In the genomic region with DNA sequence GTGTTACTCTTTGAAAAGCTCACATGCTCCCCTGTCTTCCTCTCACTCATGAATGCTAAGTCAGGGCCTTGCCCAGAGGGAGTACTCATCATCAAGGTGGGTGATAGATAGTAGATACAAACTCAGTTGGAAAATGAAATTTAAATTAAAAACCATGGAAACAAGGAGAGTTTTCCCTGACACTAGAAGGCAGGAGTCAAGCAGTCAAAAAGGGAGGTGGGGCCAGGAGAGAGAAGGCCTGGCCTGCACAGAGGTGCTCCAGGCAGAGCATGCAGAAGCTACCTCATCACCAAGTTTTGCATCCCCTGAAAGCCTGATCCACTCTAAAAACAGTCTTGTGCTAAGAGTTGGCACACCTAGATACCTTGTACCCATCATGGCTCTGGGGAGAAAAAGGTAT, we compare ENCODE assay signal across 2 cellular contexts.
TF ChIP-seq lines count a peak whose summit lies in the region.

No MANE protein-coding gene starts in this region.

TF ChIP-seq in SK-N-SH, 30 proteins besides CTCF, POLR2A, EP300 and RAD21 (continued from another document):
- TF ChIP-seq, protein P1, sequence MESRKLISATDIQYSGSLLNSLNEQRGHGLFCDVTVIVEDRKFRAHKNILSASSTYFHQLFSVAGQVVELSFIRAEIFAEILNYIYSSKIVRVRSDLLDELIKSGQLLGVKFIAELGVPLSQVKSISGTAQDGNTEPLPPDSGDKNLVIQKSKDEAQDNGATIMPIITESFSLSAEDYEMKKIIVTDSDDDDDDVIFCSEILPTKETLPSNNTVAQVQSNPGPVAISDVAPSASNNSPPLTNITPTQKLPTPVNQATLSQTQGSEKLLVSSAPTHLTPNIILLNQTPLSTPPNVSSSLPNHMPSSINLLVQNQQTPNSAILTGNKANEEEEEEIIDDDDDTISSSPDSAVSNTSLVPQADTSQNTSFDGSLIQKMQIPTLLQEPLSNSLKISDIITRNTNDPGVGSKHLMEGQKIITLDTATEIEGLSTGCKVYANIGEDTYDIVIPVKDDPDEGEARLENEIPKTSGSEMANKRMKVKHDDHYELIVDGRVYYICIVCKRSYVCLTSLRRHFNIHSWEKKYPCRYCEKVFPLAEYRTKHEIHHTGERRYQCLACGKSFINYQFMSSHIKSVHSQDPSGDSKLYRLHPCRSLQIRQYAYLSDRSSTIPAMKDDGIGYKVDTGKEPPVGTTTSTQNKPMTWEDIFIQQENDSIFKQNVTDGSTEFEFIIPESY (IDR thresholded peaks at IDR 0.05; ENCODE audit: borderline replicate concordance, low read depth), result no peak
- TF ChIP-seq SMC3 (IDR thresholded peaks at IDR 0.05; ENCODE audit: low read depth, low read length) (no peak), JUND (IDR thresholded peaks at IDR 0.05) (no peak), YY1 (IDR thresholded peaks at IDR 0.05; ENCODE audit: low read depth) (no peak), FOSL2 (IDR thresholded peaks at IDR 0.05; ENCODE audit: borderline replicate concordance, low read depth) (no peak), POLR2AphosphoS5 (IDR thresholded peaks at IDR 0.05; ENCODE audit: low read depth, low read length) (no peak)
- TF ChIP-seq, protein P2, sequence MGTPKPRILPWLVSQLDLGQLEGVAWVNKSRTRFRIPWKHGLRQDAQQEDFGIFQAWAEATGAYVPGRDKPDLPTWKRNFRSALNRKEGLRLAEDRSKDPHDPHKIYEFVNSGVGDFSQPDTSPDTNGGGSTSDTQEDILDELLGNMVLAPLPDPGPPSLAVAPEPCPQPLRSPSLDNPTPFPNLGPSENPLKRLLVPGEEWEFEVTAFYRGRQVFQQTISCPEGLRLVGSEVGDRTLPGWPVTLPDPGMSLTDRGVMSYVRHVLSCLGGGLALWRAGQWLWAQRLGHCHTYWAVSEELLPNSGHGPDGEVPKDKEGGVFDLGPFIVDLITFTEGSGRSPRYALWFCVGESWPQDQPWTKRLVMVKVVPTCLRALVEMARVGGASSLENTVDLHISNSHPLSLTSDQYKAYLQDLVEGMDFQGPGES (IDR thresholded peaks at IDR 0.05; ENCODE audit: low read depth, low read length), result no peak

TF ChIP-seq in SK-N-SH treated with all-trans-retinoic acid at 6 μM for 48 hours, 23 proteins besides CTCF, POLR2A, EP300 and RAD21 (continued from another document):
- TF ChIP-seq, protein P3, sequence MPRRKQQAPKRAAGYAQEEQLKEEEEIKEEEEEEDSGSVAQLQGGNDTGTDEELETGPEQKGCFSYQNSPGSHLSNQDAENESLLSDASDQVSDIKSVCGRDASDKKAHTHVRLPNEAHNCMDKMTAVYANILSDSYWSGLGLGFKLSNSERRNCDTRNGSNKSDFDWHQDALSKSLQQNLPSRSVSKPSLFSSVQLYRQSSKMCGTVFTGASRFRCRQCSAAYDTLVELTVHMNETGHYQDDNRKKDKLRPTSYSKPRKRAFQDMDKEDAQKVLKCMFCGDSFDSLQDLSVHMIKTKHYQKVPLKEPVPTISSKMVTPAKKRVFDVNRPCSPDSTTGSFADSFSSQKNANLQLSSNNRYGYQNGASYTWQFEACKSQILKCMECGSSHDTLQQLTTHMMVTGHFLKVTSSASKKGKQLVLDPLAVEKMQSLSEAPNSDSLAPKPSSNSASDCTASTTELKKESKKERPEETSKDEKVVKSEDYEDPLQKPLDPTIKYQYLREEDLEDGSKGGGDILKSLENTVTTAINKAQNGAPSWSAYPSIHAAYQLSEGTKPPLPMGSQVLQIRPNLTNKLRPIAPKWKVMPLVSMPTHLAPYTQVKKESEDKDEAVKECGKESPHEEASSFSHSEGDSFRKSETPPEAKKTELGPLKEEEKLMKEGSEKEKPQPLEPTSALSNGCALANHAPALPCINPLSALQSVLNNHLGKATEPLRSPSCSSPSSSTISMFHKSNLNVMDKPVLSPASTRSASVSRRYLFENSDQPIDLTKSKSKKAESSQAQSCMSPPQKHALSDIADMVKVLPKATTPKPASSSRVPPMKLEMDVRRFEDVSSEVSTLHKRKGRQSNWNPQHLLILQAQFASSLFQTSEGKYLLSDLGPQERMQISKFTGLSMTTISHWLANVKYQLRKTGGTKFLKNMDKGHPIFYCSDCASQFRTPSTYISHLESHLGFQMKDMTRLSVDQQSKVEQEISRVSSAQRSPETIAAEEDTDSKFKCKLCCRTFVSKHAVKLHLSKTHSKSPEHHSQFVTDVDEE (CRISPR knock-in tag; IDR thresholded peaks at IDR 0.05), result no peak
